ENCODE assay signal across 8 cellular contexts in the genomic region with DNA sequence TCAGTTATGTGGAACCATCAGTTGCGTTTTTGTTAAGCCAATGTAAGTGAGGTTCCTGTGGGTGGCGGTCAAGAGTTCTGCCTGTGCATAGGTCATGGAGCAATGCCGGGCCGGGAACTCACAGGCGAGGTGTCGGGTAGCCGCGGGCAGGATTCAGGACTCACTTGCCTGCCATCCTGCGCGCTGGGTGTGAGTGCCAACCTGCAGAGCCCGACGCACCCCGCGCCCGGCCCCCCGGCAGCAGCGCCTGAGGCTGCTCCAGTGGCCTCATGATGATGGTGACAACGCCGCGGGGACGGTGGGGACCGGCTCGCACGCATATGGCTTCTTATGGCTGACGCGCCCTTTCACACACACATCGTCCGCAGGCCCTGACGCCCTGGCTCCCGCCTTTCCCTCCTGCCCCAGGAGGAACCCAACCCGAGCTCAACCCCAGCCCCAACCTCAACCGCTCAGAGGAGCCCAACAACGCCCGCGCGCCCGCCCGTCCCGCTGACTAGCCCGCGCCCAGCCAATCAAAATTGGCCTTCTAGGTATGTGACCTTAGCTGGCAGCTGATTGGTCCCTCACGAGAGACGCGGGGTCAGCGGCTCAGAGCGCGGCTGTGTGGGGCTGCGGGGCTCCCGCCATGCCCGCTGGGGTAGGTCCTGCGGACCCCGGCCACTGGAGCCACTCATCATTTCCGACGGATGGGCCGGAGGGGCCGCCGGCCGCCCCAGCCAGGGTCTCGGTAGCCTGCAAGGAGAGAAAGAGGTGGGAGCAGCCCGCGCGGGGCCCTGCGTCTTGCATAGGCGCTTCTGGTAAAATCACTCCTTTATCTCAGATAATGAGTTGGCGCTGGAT. TPM values are rescaled to one million over a fixed set of nuclear protein-coding genes. Genes with fewer than 3 reads are reported as not detected.
DNase-seq lines count a peak whose midpoint lies in the region; ATAC-seq and TF ChIP-seq lines count a peak whose summit lies in the region.

A gene with protein sequence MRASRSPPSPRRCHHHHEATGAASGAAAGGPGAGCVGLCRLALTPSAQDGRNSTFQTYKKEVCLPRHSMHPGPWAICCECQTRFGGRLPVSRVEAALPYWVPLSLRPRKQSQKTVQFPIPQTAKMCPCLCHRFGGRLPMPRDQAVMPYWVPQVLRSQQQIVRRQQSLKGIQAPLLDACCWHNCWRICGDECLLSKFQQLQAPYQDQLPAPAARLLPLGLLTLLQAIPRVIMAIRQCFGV (minus strand): TSS at position 470 of the 843 bp plus-strand sequence. CDS start 150 bp downstream, at position 320.

- H3K9me3 ChIP-seq in mucosa of rectum (ENCODE audit: control insufficient read depth in 2 of 2, low read length in 2 of 2) = no peaks in the 10 kb centered on the region

- ATAC-seq in GM21717 (IDR thresholded peaks at IDR 0.05; ENCODE audit: unreplicated experiment) = peak; percentile 95

- peak; percentile 94 for TF ChIP-seq POLR2A in erythroblast (IDR thresholded peaks at IDR 0.05; ENCODE audit: low read length)

- peak within 1 kb of the TSS; percentile 91 to 96 for H3K27ac ChIP-seq in mucosa of rectum (ENCODE audit: low read depth in 2 of 2, low read length in 2 of 2)

- H3K4me3 ChIP-seq in Jurkat, Clone E6-1 (ENCODE audit: low read length) = peak within 1 kb of the TSS; percentile 88
- H3K4me3 ChIP-seq in mucosa of rectum (ENCODE audit: low read length in 2 of 2) = peak within 1 kb of the TSS; percentile 76 to 95

- no peaks in the 10 kb centered on the region for H3K36me3 ChIP-seq in mucosa of rectum (ENCODE audit: control insufficient read depth in 2 of 2, insufficient read depth in 2 of 2, low read length in 2 of 2)

- H3K4me1 ChIP-seq in mucosa of rectum (ENCODE audit: control insufficient read depth in 2 of 2, insufficient read depth in 2 of 2, low read length in 2 of 2) = peaks cover 10 to 12% of the 10 kb centered on the region in 2 donors

- no peaks in the 10 kb centered on the region for H3K27me3 ChIP-seq in mucosa of rectum (ENCODE audit: control insufficient read depth in 2 of 2, insufficient read depth in 2 of 2, low read length in 2 of 2)

- H3K9ac ChIP-seq in mucosa of rectum (ENCODE audit: low read depth in 1 of 2, low read length in 2 of 2) = peak within 1 kb of the TSS; percentile 95

- DNase-seq in DMS79 treated with DMSO at 0.1 percent for 48 hours (lab: John Stamatoyannopoulos, UW) (peak; percentile 67), OCI-M2 (lab: John Stamatoyannopoulos, UW; ENCODE audit: unreplicated experiment) (peak; percentile 41), erythroblast (lab: John Stamatoyannopoulos, UW) (peak; percentile 96 to 98)
- peak; percentile 93 for DNase-seq in Jurkat, Clone E6-1 (ENCODE audit: low read depth, low spot score)
- DNase-seq in activated T-cell treated with anti-CD3 and anti-CD28 coated beads, Interleukin-2, amount 50 U/mL, for 1 hour = peak; percentile 98
- DNase-seq in stimulated activated CD8-positive, alpha-beta memory T cell treated with anti-CD3 and anti-CD28 coated beads, Interleukin-4, amount 100 ng/mL, for 4 hours (ENCODE audit: low read depth in 2 of 2, low spot score in 1 of 2) = peak; percentile 89 to 97

RNA-seq across cellular contexts. Expression of the gene that starts here (rescaled TPM):
- polyA plus RNA-seq in Jurkat, Clone E6-1 (2012; ENCODE audit: insufficient read depth, insufficient read length) = 28.3 TPM

Comparison
In these comparisons a context has a peak if more than half of its experiments do, and no peak if none do; other contexts are left out.
1. Peak in every context shown above with its lines: DNase-seq, ATAC-seq, H3K4me3 ChIP-seq and H3K27ac ChIP-seq.
2. DNase-seq: peak in every context shown above with its lines; median percentile 98 in activated T-cell treated with anti-CD3 and anti-CD28 coated beads, Interleukin-2, amount 50 U/mL, for 1 hour; 97 in erythroblast; 93 in Jurkat, Clone E6-1; 93 in stimulated activated CD8-positive, alpha-beta memory T cell treated with anti-CD3 and anti-CD28 coated beads, Interleukin-4, amount 100 ng/mL, for 4 hours; 67 in DMS79 treated with DMSO at 0.1 percent for 48 hours; 41 in OCI-M2.